Comparison of ENCODE assay signal across 1 cellular context in the genomic region with DNA sequence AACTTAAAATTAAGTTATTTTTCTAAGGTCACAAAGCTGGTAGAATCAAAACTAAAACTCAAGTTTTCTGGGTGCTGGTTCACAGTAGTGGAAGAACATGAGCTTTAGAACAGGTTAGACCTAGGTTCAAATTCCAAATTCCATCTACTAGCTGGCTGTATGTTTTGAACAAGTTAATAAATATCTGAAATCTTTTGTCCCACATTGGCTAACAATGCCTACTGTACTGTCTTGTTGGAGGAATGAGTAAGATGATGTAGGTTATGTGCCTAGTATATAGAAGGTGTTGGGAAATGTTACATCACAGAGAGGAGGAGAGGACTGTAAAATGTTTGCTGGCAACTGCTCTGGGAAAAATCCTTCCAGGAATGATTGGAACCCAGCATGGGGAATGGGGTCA.
TF ChIP-seq lines count a peak whose summit lies in the region.

No MANE protein-coding gene starts in this region.

TF ChIP-seq in HepG2, 621 proteins besides CTCF, POLR2A, EP300 and RAD21 (continued from another document and continues in another):
- TF ChIP-seq, protein P1, sequence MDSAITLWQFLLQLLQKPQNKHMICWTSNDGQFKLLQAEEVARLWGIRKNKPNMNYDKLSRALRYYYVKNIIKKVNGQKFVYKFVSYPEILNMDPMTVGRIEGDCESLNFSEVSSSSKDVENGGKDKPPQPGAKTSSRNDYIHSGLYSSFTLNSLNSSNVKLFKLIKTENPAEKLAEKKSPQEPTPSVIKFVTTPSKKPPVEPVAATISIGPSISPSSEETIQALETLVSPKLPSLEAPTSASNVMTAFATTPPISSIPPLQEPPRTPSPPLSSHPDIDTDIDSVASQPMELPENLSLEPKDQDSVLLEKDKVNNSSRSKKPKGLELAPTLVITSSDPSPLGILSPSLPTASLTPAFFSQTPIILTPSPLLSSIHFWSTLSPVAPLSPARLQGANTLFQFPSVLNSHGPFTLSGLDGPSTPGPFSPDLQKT (CRISPR knock-in tag; IDR thresholded peaks at IDR 0.05; ENCODE audit: borderline replicate concordance) = no peak
- peak; percentile 67 for TF ChIP-seq TEAD3 (CRISPR knock-in tag; optimal IDR thresholded peaks at IDR 0.05; ENCODE audit: borderline replicate concordance)
- TF ChIP-seq NFIC (IDR thresholded peaks at IDR 0.05; ENCODE audit: low read length) = no peak
- no peak for TF ChIP-seq ZNF562 (CRISPR knock-in tag; IDR thresholded peaks at IDR 0.05; ENCODE audit: borderline replicate concordance)
- TF ChIP-seq, protein P2, sequence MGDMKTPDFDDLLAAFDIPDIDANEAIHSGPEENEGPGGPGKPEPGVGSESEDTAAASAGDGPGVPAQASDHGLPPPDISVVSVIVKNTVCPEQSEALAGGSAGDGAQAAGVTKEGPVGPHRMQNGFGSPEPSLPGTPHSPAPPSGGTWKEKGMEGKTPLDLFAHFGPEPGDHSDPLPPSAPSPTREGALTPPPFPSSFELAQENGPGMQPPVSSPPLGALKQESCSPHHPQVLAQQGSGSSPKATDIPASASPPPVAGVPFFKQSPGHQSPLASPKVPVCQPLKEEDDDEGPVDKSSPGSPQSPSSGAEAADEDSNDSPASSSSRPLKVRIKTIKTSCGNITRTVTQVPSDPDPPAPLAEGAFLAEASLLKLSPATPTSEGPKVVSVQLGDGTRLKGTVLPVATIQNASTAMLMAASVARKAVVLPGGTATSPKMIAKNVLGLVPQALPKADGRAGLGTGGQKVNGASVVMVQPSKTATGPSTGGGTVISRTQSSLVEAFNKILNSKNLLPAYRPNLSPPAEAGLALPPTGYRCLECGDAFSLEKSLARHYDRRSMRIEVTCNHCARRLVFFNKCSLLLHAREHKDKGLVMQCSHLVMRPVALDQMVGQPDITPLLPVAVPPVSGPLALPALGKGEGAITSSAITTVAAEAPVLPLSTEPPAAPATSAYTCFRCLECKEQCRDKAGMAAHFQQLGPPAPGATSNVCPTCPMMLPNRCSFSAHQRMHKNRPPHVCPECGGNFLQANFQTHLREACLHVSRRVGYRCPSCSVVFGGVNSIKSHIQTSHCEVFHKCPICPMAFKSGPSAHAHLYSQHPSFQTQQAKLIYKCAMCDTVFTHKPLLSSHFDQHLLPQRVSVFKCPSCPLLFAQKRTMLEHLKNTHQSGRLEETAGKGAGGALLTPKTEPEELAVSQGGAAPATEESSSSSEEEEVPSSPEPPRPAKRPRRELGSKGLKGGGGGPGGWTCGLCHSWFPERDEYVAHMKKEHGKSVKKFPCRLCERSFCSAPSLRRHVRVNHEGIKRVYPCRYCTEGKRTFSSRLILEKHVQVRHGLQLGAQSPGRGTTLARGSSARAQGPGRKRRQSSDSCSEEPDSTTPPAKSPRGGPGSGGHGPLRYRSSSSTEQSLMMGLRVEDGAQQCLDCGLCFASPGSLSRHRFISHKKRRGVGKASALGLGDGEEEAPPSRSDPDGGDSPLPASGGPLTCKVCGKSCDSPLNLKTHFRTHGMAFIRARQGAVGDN (CRISPR knock-in tag; IDR thresholded peaks at IDR 0.05) = no peak
- TF ChIP-seq, protein P3, sequence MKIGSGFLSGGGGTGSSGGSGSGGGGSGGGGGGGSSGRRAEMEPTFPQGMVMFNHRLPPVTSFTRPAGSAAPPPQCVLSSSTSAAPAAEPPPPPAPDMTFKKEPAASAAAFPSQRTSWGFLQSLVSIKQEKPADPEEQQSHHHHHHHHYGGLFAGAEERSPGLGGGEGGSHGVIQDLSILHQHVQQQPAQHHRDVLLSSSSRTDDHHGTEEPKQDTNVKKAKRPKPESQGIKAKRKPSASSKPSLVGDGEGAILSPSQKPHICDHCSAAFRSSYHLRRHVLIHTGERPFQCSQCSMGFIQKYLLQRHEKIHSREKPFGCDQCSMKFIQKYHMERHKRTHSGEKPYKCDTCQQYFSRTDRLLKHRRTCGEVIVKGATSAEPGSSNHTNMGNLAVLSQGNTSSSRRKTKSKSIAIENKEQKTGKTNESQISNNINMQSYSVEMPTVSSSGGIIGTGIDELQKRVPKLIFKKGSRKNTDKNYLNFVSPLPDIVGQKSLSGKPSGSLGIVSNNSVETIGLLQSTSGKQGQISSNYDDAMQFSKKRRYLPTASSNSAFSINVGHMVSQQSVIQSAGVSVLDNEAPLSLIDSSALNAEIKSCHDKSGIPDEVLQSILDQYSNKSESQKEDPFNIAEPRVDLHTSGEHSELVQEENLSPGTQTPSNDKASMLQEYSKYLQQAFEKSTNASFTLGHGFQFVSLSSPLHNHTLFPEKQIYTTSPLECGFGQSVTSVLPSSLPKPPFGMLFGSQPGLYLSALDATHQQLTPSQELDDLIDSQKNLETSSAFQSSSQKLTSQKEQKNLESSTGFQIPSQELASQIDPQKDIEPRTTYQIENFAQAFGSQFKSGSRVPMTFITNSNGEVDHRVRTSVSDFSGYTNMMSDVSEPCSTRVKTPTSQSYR (CRISPR knock-in tag; IDR thresholded peaks at IDR 0.05; ENCODE audit: borderline replicate concordance) = no peak
- TF ChIP-seq ZFP90 (CRISPR knock-in tag; IDR thresholded peaks at IDR 0.05; ENCODE audit: borderline replicate concordance) = no peak
- TF ChIP-seq CCAR2 (optimal IDR thresholded peaks at IDR 0.05; ENCODE audit: low read depth, low read length) = no peak
- TF ChIP-seq SAFB2 (CRISPR knock-in tag; IDR thresholded peaks at IDR 0.05; ENCODE audit: borderline replicate concordance, low read depth) = no peak
- no peak for TF ChIP-seq JUNB (CRISPR knock-in tag; IDR thresholded peaks at IDR 0.05; ENCODE audit: borderline replicate concordance)
- TF ChIP-seq SETDB1 (CRISPR knock-in tag; IDR thresholded peaks at IDR 0.05; ENCODE audit: borderline replicate concordance) = no peak
- TF ChIP-seq GATAD2A (CRISPR knock-in tag; IDR thresholded peaks at IDR 0.05) = peak; percentile 64
- TF ChIP-seq KDM6A (CRISPR knock-in tag; IDR thresholded peaks at IDR 0.05; ENCODE audit: low read depth) = peak; percentile 29; the same call in 1 of the 2 replicates
- no peak for TF ChIP-seq NCOA2 (CRISPR knock-in tag; IDR thresholded peaks at IDR 0.05)
- TF ChIP-seq ZNF552 (CRISPR knock-in tag; IDR thresholded peaks at IDR 0.05; ENCODE audit: borderline replicate concordance) = no peak
- no peak for TF ChIP-seq FLYWCH1 (CRISPR knock-in tag; IDR thresholded peaks at IDR 0.05)
- TF ChIP-seq HNF4A (CRISPR knock-in tag; IDR thresholded peaks at IDR 0.05) = peak; percentile 85
- peak; percentile 94 for TF ChIP-seq BCL6 (CRISPR knock-in tag; IDR thresholded peaks at IDR 0.05)
- no peak for TF ChIP-seq ZNF577 (CRISPR knock-in tag; IDR thresholded peaks at IDR 0.05; ENCODE audit: borderline replicate concordance, low read depth)
- TF ChIP-seq SNRNP70 (IDR thresholded peaks at IDR 0.05; ENCODE audit: low read depth, low read length) = no peak
- TF ChIP-seq ZBTB38 (CRISPR knock-in tag; IDR thresholded peaks at IDR 0.05) = no peak
- no peak for TF ChIP-seq ZNF674 (CRISPR knock-in tag; IDR thresholded peaks at IDR 0.05; ENCODE audit: low read depth)
- TF ChIP-seq CENPX (CRISPR knock-in tag; IDR thresholded peaks at IDR 0.05) = no peak
- TF ChIP-seq, protein P4, sequence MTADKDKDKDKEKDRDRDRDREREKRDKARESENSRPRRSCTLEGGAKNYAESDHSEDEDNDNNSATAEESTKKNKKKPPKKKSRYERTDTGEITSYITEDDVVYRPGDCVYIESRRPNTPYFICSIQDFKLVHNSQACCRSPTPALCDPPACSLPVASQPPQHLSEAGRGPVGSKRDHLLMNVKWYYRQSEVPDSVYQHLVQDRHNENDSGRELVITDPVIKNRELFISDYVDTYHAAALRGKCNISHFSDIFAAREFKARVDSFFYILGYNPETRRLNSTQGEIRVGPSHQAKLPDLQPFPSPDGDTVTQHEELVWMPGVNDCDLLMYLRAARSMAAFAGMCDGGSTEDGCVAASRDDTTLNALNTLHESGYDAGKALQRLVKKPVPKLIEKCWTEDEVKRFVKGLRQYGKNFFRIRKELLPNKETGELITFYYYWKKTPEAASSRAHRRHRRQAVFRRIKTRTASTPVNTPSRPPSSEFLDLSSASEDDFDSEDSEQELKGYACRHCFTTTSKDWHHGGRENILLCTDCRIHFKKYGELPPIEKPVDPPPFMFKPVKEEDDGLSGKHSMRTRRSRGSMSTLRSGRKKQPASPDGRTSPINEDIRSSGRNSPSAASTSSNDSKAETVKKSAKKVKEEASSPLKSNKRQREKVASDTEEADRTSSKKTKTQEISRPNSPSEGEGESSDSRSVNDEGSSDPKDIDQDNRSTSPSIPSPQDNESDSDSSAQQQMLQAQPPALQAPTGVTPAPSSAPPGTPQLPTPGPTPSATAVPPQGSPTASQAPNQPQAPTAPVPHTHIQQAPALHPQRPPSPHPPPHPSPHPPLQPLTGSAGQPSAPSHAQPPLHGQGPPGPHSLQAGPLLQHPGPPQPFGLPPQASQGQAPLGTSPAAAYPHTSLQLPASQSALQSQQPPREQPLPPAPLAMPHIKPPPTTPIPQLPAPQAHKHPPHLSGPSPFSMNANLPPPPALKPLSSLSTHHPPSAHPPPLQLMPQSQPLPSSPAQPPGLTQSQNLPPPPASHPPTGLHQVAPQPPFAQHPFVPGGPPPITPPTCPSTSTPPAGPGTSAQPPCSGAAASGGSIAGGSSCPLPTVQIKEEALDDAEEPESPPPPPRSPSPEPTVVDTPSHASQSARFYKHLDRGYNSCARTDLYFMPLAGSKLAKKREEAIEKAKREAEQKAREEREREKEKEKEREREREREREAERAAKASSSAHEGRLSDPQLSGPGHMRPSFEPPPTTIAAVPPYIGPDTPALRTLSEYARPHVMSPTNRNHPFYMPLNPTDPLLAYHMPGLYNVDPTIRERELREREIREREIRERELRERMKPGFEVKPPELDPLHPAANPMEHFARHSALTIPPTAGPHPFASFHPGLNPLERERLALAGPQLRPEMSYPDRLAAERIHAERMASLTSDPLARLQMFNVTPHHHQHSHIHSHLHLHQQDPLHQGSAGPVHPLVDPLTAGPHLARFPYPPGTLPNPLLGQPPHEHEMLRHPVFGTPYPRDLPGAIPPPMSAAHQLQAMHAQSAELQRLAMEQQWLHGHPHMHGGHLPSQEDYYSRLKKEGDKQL (CRISPR knock-in tag; IDR thresholded peaks at IDR 0.05; ENCODE audit: low read depth) = no peak
- no peak for TF ChIP-seq CHCHD3 (CRISPR knock-in tag; IDR thresholded peaks at IDR 0.05)
- TF ChIP-seq, protein P5, sequence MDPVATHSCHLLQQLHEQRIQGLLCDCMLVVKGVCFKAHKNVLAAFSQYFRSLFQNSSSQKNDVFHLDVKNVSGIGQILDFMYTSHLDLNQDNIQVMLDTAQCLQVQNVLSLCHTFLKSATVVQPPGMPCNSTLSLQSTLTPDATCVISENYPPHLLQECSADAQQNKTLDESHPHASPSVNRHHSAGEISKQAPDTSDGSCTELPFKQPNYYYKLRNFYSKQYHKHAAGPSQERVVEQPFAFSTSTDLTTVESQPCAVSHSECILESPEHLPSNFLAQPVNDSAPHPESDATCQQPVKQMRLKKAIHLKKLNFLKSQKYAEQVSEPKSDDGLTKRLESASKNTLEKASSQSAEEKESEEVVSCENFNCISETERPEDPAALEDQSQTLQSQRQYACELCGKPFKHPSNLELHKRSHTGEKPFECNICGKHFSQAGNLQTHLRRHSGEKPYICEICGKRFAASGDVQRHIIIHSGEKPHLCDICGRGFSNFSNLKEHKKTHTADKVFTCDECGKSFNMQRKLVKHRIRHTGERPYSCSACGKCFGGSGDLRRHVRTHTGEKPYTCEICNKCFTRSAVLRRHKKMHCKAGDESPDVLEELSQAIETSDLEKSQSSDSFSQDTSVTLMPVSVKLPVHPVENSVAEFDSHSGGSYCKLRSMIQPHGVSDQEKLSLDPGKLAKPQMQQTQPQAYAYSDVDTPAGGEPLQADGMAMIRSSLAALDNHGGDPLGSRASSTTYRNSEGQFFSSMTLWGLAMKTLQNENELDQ (CRISPR knock-in tag; IDR thresholded peaks at IDR 0.05; ENCODE audit: borderline replicate concordance) = no peak
- TF ChIP-seq, protein P6, sequence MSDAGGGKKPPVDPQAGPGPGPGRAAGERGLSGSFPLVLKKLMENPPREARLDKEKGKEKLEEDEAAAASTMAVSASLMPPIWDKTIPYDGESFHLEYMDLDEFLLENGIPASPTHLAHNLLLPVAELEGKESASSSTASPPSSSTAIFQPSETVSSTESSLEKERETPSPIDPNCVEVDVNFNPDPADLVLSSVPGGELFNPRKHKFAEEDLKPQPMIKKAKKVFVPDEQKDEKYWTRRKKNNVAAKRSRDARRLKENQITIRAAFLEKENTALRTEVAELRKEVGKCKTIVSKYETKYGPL (CRISPR knock-in tag; IDR thresholded peaks at IDR 0.05) = no peak
- TF ChIP-seq RXRA (CRISPR knock-in tag; IDR thresholded peaks at IDR 0.05) = no peak
- TF ChIP-seq, protein P7, sequence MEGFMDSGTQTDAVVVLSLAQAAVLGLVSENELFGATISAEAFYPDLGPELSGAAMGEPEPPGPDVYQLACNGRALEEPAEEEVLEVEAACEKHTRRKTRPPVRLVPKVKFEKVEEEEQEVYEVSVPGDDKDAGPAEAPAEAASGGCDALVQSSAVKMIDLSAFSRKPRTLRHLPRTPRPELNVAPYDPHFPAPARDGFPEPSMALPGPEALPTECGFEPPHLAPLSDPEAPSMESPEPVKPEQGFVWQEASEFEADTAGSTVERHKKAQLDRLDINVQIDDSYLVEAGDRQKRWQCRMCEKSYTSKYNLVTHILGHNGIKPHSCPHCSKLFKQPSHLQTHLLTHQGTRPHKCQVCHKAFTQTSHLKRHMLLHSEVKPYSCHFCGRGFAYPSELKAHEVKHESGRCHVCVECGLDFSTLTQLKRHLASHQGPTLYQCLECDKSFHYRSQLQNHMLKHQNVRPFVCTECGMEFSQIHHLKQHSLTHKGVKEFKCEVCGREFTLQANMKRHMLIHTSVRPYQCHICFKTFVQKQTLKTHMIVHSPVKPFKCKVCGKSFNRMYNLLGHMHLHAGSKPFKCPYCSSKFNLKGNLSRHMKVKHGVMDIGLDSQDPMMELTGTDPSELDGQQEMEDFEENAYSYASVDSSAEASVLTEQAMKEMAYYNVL (CRISPR knock-in tag; IDR thresholded peaks at IDR 0.05; ENCODE audit: borderline replicate concordance) = no peak
- TF ChIP-seq IKZF4 (CRISPR knock-in tag; IDR thresholded peaks at IDR 0.05; ENCODE audit: borderline replicate concordance, low read depth, not compliant biosample characterization) = no peak
- TF ChIP-seq HHEX (CRISPR knock-in tag; IDR thresholded peaks at IDR 0.05) = 0 out of 2 replicates have a peak, but pooled peaks have one; percentile 22
- no peak for TF ChIP-seq ZNF34 (CRISPR knock-in tag; IDR thresholded peaks at IDR 0.05; ENCODE audit: borderline replicate concordance)
- TF ChIP-seq, protein P8, sequence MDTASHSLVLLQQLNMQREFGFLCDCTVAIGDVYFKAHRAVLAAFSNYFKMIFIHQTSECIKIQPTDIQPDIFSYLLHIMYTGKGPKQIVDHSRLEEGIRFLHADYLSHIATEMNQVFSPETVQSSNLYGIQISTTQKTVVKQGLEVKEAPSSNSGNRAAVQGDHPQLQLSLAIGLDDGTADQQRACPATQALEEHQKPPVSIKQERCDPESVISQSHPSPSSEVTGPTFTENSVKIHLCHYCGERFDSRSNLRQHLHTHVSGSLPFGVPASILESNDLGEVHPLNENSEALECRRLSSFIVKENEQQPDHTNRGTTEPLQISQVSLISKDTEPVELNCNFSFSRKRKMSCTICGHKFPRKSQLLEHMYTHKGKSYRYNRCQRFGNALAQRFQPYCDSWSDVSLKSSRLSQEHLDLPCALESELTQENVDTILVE (CRISPR knock-in tag; IDR thresholded peaks at IDR 0.05) = peak; percentile 64; the same call in 1 of the 2 replicates
- TF ChIP-seq SAP130 (CRISPR knock-in tag; IDR thresholded peaks at IDR 0.05; ENCODE audit: low read depth) = peak; percentile 39
- no peak for TF ChIP-seq ZKSCAN8 (CRISPR knock-in tag; IDR thresholded peaks at IDR 0.05; ENCODE audit: borderline replicate concordance)
- no peak for TF ChIP-seq PHF20 (CRISPR knock-in tag; IDR thresholded peaks at IDR 0.05)
- TF ChIP-seq ARNTL (CRISPR knock-in tag; IDR thresholded peaks at IDR 0.05) = no peak
- no peak for TF ChIP-seq ADNP (CRISPR knock-in tag; IDR thresholded peaks at IDR 0.05)
- peak; percentile 42; the same call in 1 of the 2 replicates for TF ChIP-seq HMG20A (CRISPR knock-in tag; IDR thresholded peaks at IDR 0.05; ENCODE audit: borderline replicate concordance)
- no peak for TF ChIP-seq ZNF383 (CRISPR knock-in tag; IDR thresholded peaks at IDR 0.05; ENCODE audit: borderline replicate concordance)
- no peak for TF ChIP-seq ZNF605 (CRISPR knock-in tag; IDR thresholded peaks at IDR 0.05)
